Comparison of ENCODE assay signal across 14 cellular contexts in the genomic region with DNA sequence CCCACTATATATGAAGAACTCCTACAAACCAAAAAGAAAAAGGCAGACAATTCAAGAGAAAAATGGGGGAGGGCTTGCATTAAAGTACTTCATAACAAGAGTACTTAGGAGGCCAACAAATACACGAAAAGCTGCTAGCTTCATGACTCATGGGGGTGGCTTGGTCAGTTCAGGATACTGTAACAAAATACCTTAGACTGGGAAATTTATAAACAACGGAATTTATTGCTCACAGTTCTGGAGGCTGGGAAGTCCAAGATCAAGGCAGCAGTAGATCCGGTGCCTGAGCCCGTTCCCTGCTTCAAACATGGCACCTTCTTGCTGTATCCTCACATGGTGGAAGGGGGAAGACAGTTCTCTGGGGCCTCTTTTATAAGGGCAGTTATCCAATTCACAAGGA.
DNase-seq lines count a peak whose midpoint lies in the region; ATAC-seq and TF ChIP-seq lines count a peak whose summit lies in the region.
"Had no signal": no experiment of that assay in that cellular context is flagged by ENCODE, and none has a peak within 500 bp of the region (broad histone marks: within the 10 kb centered on the region; RNA-seq: fewer than 3 reads in every experiment).

No MANE protein-coding gene starts in this region.

- no peak overlapping the region for H3K4me3 ChIP-seq in BJ (ENCODE audit: low read depth, low read length)
- no peak overlapping the region for H3K4me3 ChIP-seq in PC-3 (ENCODE audit: low read length)
- no peak overlapping the region for H3K4me3 ChIP-seq in cardiac fibroblast (replicated peaks in 1 of 2; ENCODE audit: low read depth in 2 of 2, low read length in 2 of 2)
- H3K4me3 ChIP-seq in osteoblast (ENCODE audit: insufficient read depth, low read length), result no peak overlapping the region

- ATAC-seq in PC-3 (peak; percentile 75), GM18498 (IDR thresholded peaks at IDR 0.05; ENCODE audit: unreplicated experiment) (no peak), HG03196 (IDR thresholded peaks at IDR 0.05; ENCODE audit: unreplicated experiment) (no peak)
- ATAC-seq: activated CD8-positive, alpha-beta memory T cell treated with anti-CD3 and anti-CD28 coated beads, Interleukin-2, amount 10 ng/mL, durations not matched to agents 7 days and 5 days; activated naive CD4-positive, alpha-beta T cell treated with anti-CD3 and anti-CD28 coated beads, Interleukin-2, amount 50 U/mL, for 72 hours; stimulated activated naive CD8-positive, alpha-beta T cell treated with anti-CD3 and anti-CD28 coated beads, Interleukin-15, amount 100 ng/mL, for 72 hours had no signal

- CTCF ChIA-PET in BJ (lab: Yijun Ruan, JAX) (interaction anchor here (1.5 to 1.7 kb wide), 2 partner anchors 336 to 371 kb away, joined by 3 read pairs; no protein-coding TSS in a partner anchor), PC-3 (lab: Charles Lee) (no interaction called here)

- H3K27ac ChIP-seq in PC-3 (ENCODE audit: low read length) (no peak overlapping the region), osteoblast (ENCODE audit: low read depth, low read length) (peak overlapping the region; percentile 18)
- H3K27ac ChIP-seq: RWPE1 had no signal

- H4K20me1 ChIP-seq in PC-3 (ENCODE audit: low read length) (no peaks in the 10 kb centered on the region), osteoblast (ENCODE audit: insufficient read depth, low read length) (no peaks in the 10 kb centered on the region)

- H3K9me3 ChIP-seq in PC-3 (ENCODE audit: low read length) (0 out of 2 replicates have a peak, but pooled peaks cover 6% of the 10 kb centered on the region), osteoblast (ENCODE audit: low read depth, low read length) (peaks cover 25% of the 10 kb centered on the region)

- H3K9ac ChIP-seq in PC-3 (ENCODE audit: low read length), result no peak overlapping the region

- H3K27me3 ChIP-seq in BJ (ENCODE audit: control insufficient read depth, insufficient read depth, low read length) (no peaks in the 10 kb centered on the region), PC-3 (ENCODE audit: low read length) (no peaks in the 10 kb centered on the region), osteoblast (ENCODE audit: insufficient read depth, low read length) (no peaks in the 10 kb centered on the region)

- DNase-seq in BJ (ENCODE audit: low read depth) (peak; percentile 69), PC-3 (peak; percentile 64), cardiac fibroblast (ENCODE audit: low read depth in 2 of 2) (peak; percentile 73 to 93), osteoblast (ENCODE audit: insufficient read length, low spot score, missing footprints) (peak; percentile 92), NCI-H1417 treated with DMSO at 0.1 percent for 48 hours (lab: John Stamatoyannopoulos, UW) (no peak), G401 (ENCODE audit: low spot score) (no peak)
- DNase-seq: activated CD8-positive, alpha-beta memory T cell treated with anti-CD3 and anti-CD28 coated beads, Interleukin-2, amount 10 ng/mL, durations not matched to agents 7 days and 5 days; CD4-positive, alpha-beta memory T cell; NCI-H524; stimulated activated naive CD8-positive, alpha-beta T cell treated with anti-CD3 and anti-CD28 coated beads, Interleukin-15, amount 100 ng/mL, for 72 hours had no signal

- H3K79me2 ChIP-seq in PC-3 (ENCODE audit: low read length) (no peaks in the 10 kb centered on the region), osteoblast (ENCODE audit: insufficient read depth, low read length) (no peaks in the 10 kb centered on the region)

- no peaks in the 10 kb centered on the region for H3K9me2 ChIP-seq in PC-3 (replicated peaks; ENCODE audit: low read length)

- H2AFZ ChIP-seq in PC-3 (ENCODE audit: low read length) (no peak overlapping the region), osteoblast (ENCODE audit: low read length) (no peak overlapping the region)

- intact Hi-C loops in PC-3 (cut with micrococcal nuclease), result no loop called here

- H3K36me3 ChIP-seq in BJ (ENCODE audit: control insufficient read depth, insufficient read depth, low read length), result peaks cover 2% of the 10 kb centered on the region
- no peaks in the 10 kb centered on the region for H3K36me3 ChIP-seq in PC-3 (ENCODE audit: low read depth, low read length)
- H3K36me3 ChIP-seq in osteoblast (ENCODE audit: insufficient read depth, low read length), result no peaks in the 10 kb centered on the region

- BruUV-seq in PC-3 (replicated peaks; lab: Mats Ljungman, UMichigan), result no TSS peak

- in situ Hi-C loops in G401 (cut with HindIII; ENCODE audit: low sequenced_read_pairs), result no loop called here

- H3K4me1 ChIP-seq in PC-3 (ENCODE audit: insufficient read depth, low read length), result peaks cover 5% of the 10 kb centered on the region
- H3K4me1 ChIP-seq in osteoblast (ENCODE audit: insufficient read depth, low read length), result peaks cover 12% of the 10 kb centered on the region

- H3K4me2 ChIP-seq in PC-3 (ENCODE audit: low read length), result peak overlapping the region; percentile 16; the same call in 1 of the 2 replicates
- H3K4me2 ChIP-seq in osteoblast (ENCODE audit: insufficient read depth, low read length), result no peak overlapping the region

- POLR2A ChIA-PET in BJ (lab: Charles Lee) (interaction anchor here (0.6 to 1.4 kb wide), 2 partner anchors 13 to 52 kb away, joined by 4 read pairs; no protein-coding TSS in a partner anchor), PC-3 (lab: Charles Lee; ENCODE audit: unreplicated experiment) (interaction anchor here (0.5 kb wide), 1 partner anchor 453 kb away, joined by 3 read pairs; no protein-coding TSS in a partner anchor)

- TF ChIP-seq CTCF in BJ (IDR thresholded peaks at IDR 0.05; ENCODE audit: insufficient read depth, low read depth, low read length) (no peak), PC-3 (conservative IDR thresholded peaks at IDR 0.05; ENCODE audit: low read depth, low read length) (no peak), cardiac fibroblast (IDR thresholded peaks at IDR 0.05; ENCODE audit: low read depth, low read length) (no peak), osteoblast (IDR thresholded peaks at IDR 0.05; ENCODE audit: extremely low read depth, low read depth, low read length) (no peak)

- H3F3A ChIP-seq in PC-3 (ENCODE audit: low read length, unreplicated experiment), result no peaks in the 10 kb centered on the region

Comparison
In these comparisons a context has a peak if more than half of its experiments do, and no peak if none do; other contexts are left out.
1. DNase-seq: peak in BJ (single experiment), PC-3 (single experiment), cardiac fibroblast (2 of 2) and osteoblast (single experiment); none in NCI-H1417 treated with DMSO at 0.1 percent for 48 hours (single experiment) and G401 (single experiment).